In the genomic region with DNA sequence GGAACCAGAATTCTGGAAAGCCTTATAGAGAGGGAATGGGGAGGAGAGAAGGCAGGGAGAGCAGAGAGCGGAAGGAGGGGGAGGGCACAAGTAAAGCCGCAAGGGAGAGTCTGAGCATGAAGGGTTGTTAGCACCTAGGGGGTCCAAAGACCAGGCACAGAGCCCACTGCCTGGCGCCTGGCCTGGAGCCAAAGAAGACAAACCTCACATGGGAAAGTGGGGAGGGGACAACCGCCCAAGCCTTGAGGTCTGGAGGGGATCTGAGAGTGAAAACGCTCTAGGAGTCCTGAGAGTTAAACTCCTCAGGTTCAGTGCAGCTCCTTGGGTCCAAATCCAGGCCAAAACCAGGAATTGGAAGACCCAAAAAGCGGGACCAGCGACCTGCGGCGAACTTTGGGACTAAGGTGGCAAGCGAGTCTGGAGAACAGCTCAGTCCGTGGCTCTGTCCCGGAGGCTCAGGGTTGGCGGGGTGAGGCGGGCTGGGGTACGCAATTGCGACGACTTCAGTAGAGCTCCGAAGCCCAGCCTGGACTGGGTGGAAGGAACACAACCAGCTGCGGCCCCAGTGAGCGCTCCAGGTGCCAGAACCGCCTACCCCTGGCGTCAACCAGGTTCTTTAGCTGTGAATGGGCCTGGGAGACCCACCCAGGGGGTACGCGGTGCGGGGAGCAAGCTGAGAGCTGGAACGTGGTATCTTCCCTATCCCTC, we compare ENCODE assay signal across 8 cellular contexts.
DNase-seq lines count a peak whose midpoint lies in the region; TF ChIP-seq lines count a peak whose summit lies in the region.

No MANE protein-coding gene starts in this region.

- no peaks in the 10 kb centered on the region for H3K9me3 ChIP-seq in adipocyte (ENCODE audit: control insufficient read depth, low read length)
- no peaks in the 10 kb centered on the region for H3K9me3 ChIP-seq in tibial artery

- H3K4me3 ChIP-seq in adipocyte (ENCODE audit: low read length), result peak overlapping the region; percentile 60
- H3K4me3 ChIP-seq in tibial artery, result peak overlapping the region; percentile 75 to 97

- H3K27me3 ChIP-seq in adipocyte (replicated peaks; ENCODE audit: control insufficient read depth, insufficient read depth, low read length) (no peaks in the 10 kb centered on the region), layer of hippocampus (ENCODE audit: control insufficient read depth, insufficient read depth, low read length) (no peaks in the 10 kb centered on the region), tibial artery (no peaks in the 10 kb centered on the region)

- no peak for DNase-seq in activated T-cell treated with anti-CD3 and anti-CD28 coated beads, Interleukin-2, amount 50 U/mL, for 24 hours
- DNase-seq in activated T-cell treated with anti-CD3 and anti-CD28 coated beads for 4 hours, result no peak
- no peak for DNase-seq in adipocyte (ENCODE audit: low read depth)
- peak in 1 of 2 donors; percentile 82 for DNase-seq in tibial artery
- DNase-seq in DMS53 (lab: John Stamatoyannopoulos, UW), result no peak
- no peak for DNase-seq in cerebellar nuclear complex (lab: John Stamatoyannopoulos, UW)
- no peak for DNase-seq in DMS114 treated with DMSO at 0.1 percent for 48 hours (lab: John Stamatoyannopoulos, UW; ENCODE audit: unreplicated experiment)

- TF ChIP-seq CTCF in tibial artery (IDR thresholded peaks at IDR 0.05), result no peak

- peak overlapping the region; percentile 71 for H3K4me3 Mint-ChIP-seq in activated T-cell treated with anti-CD3 and anti-CD28 coated beads, Interleukin-2, amount 50 U/mL, for 24 hours

- H3K27ac Mint-ChIP-seq in activated T-cell treated with anti-CD3 and anti-CD28 coated beads, Interleukin-2, amount 50 U/mL, for 24 hours, result no peak overlapping the region

- H3K36me3 ChIP-seq in adipocyte (ENCODE audit: control insufficient read depth, insufficient read depth, low read length, severe bottlenecking) (peaks cover 5% of the 10 kb centered on the region), tibial artery (no peaks in the 10 kb centered on the region)

- peaks cover 11% of the 10 kb centered on the region for H3K36me3 Mint-ChIP-seq in activated T-cell treated with anti-CD3 and anti-CD28 coated beads, Interleukin-2, amount 50 U/mL, for 24 hours (ENCODE audit: low read depth)

- H3K9me3 Mint-ChIP-seq in activated T-cell treated with anti-CD3 and anti-CD28 coated beads, Interleukin-2, amount 50 U/mL, for 24 hours, result no peaks in the 10 kb centered on the region

- intact Hi-C loops in tibial artery (cut with DNase I; ENCODE audit: low total_unique reads), result loop anchor here (1.0 kb wide), 1 partner anchor 18 kb away; the partner anchor contains the start of gene CCDC9B

- H3K27me3 Mint-ChIP-seq in activated T-cell treated with anti-CD3 and anti-CD28 coated beads, Interleukin-2, amount 50 U/mL, for 24 hours, result no peaks in the 10 kb centered on the region

- H3K4me1 Mint-ChIP-seq in activated T-cell treated with anti-CD3 and anti-CD28 coated beads, Interleukin-2, amount 50 U/mL, for 24 hours (ENCODE audit: low read depth), result peaks cover 26% of the 10 kb centered on the region

- H3K4me1 ChIP-seq in adipocyte (ENCODE audit: control insufficient read depth, insufficient read depth, low read length), result peaks cover 31% of the 10 kb centered on the region
- peaks cover 0 to 46% (median 34%) of the 10 kb centered on the region in 4 donors for H3K4me1 ChIP-seq in tibial artery

- H3K9ac ChIP-seq in adipocyte (ENCODE audit: low read length), result no peak overlapping the region

- H3K27ac ChIP-seq in layer of hippocampus (ENCODE audit: low read depth, low read length), result peak overlapping the region; percentile 44
- peak overlapping the region; percentile 90 to 92 for H3K27ac ChIP-seq in tibial artery
